ENCODE assay signal across 9 cellular contexts in genomic region chr16:24309222-24309905, GRCh38. TPM values are rescaled to one million over a fixed set of nuclear protein-coding genes. Genes with fewer than 3 reads are reported as not detected.
DNase-seq lines count a peak whose midpoint lies in the region; ATAC-seq and TF ChIP-seq lines count a peak whose summit lies in the region.
"Had no signal": no experiment of that assay in that cellular context is flagged by ENCODE, and none has a peak within 500 bp of the region (broad histone marks: within the 10 kb centered on the region; RNA-seq: fewer than 3 reads in every experiment).

No MANE protein-coding gene starts in this region.

- no peaks in the 10 kb centered on the region for H3K4me1 Mint-ChIP-seq in activated T-cell treated with anti-CD3 and anti-CD28 coated beads, Interleukin-2, amount 50 U/mL, for 24 hours (ENCODE audit: low read depth)

- H3K4me3 ChIP-seq in epithelial cell of proximal tubule (ENCODE audit: low read depth, low read length) = no peak overlapping the region
- H3K4me3 ChIP-seq: right atrium auricular region had no signal

- no peak for TF ChIP-seq CTCF in epithelial cell of proximal tubule (conservative IDR thresholded peaks at IDR 0.05; ENCODE audit: low read depth, low read length)

- no peak overlapping the region for H3K4me3 Mint-ChIP-seq in activated T-cell treated with anti-CD3 and anti-CD28 coated beads, Interleukin-2, amount 50 U/mL, for 24 hours

- no peaks in the 10 kb centered on the region for H3K36me3 Mint-ChIP-seq in activated T-cell treated with anti-CD3 and anti-CD28 coated beads, Interleukin-2, amount 50 U/mL, for 24 hours (ENCODE audit: low read depth)

- DNase-seq in activated T-cell treated with anti-CD3 and anti-CD28 coated beads, Interleukin-2, amount 50 U/mL, for 24 hours = peak; percentile 32
- DNase-seq in activated T-cell treated with anti-CD3 and anti-CD28 coated beads for 4 hours (no peak), RKO (ENCODE audit: low spot score) (peak; percentile 81), epithelial cell of proximal tubule (ENCODE audit: low read depth) (peak; percentile 10), T1000 (lab: John Stamatoyannopoulos, UW) (no peak)
- peak; percentile 17 to 55 for DNase-seq in stimulated activated CD8-positive, alpha-beta memory T cell treated with anti-CD3 and anti-CD28 coated beads, Interleukin-2, amount 100 ng/mL, for 48 hours (ENCODE audit: low read depth in 2 of 2)

- ATAC-seq in GM21447 (IDR thresholded peaks at IDR 0.05; ENCODE audit: unreplicated experiment) (no peak), GM21737 (IDR thresholded peaks at IDR 0.05; ENCODE audit: unreplicated experiment) (no peak)

- no peak overlapping the region for H3K27ac Mint-ChIP-seq in activated T-cell treated with anti-CD3 and anti-CD28 coated beads, Interleukin-2, amount 50 U/mL, for 24 hours

- peaks cover 36% of the 10 kb centered on the region for H3K27me3 Mint-ChIP-seq in activated T-cell treated with anti-CD3 and anti-CD28 coated beads, Interleukin-2, amount 50 U/mL, for 24 hours

- no peaks in the 10 kb centered on the region for H3K9me3 Mint-ChIP-seq in activated T-cell treated with anti-CD3 and anti-CD28 coated beads, Interleukin-2, amount 50 U/mL, for 24 hours

RNA-seq across cellular contexts. Expression of gene CACNG3, which starts 53.2 kb away (rescaled TPM):
- not detected in 2 replicates for total RNA-seq in epithelial cell of proximal tubule
- total RNA-seq: right atrium auricular region had no signal

Comparison
In these comparisons a context has a peak if more than half of its experiments do, and no peak if none do; other contexts are left out.
1. DNase-seq: peak in activated T-cell treated with anti-CD3 and anti-CD28 coated beads, Interleukin-2, amount 50 U/mL, for 24 hours (single experiment), RKO (single experiment), epithelial cell of proximal tubule (single experiment) and stimulated activated CD8-positive, alpha-beta memory T cell treated with anti-CD3 and anti-CD28 coated beads, Interleukin-2, amount 100 ng/mL, for 48 hours (2 of 2); none in activated T-cell treated with anti-CD3 and anti-CD28 coated beads for 4 hours (single experiment) and T1000 (single experiment).